Comparison of ENCODE assay signal across 10 cellular contexts in genomic region chr18:46411862-46412690, GRCh38.
A peak's percentile ranks its signal among the peaks of the same experiment; 100 is the strongest.
DNase-seq lines count a peak whose midpoint lies in the region; ATAC-seq, FAIRE-seq and TF ChIP-seq lines count a peak whose summit lies in the region.
"Had no signal": no experiment of that assay in that cellular context is flagged by ENCODE, and none has a peak within 500 bp of the region (broad histone marks: within the 10 kb centered on the region; RNA-seq: fewer than 3 reads in every experiment).

No MANE protein-coding gene starts in this region.

- ATAC-seq in GM21367 (IDR thresholded peaks at IDR 0.05; ENCODE audit: unreplicated experiment): no peak
- no peak for ATAC-seq in HG03469 (IDR thresholded peaks at IDR 0.05; ENCODE audit: unreplicated experiment)
- ATAC-seq in GM21723 (IDR thresholded peaks at IDR 0.05; ENCODE audit: unreplicated experiment): no peak
- ATAC-seq: effector memory CD8-positive, alpha-beta T cell had no signal

- H3K27me3 ChIP-seq in H1 (replicated peaks in 1 of 4; ENCODE audit: control insufficient read depth in 3 of 4, extremely low read depth in 1 of 4, insufficient read depth in 3 of 4, low read length in 3 of 4): no peaks in the 10 kb centered on the region; a peak in 2 of 7 replicates

- H3K14ac ChIP-seq in H1 (ENCODE audit: insufficient read length): no peak overlapping the region

- no peak overlapping the region for H3K4ac ChIP-seq in H1 (replicated peaks; ENCODE audit: insufficient read length, low read depth, low read length)

- H2BK12ac ChIP-seq in H1 (ENCODE audit: low read depth, low read length): peak overlapping the region; percentile 85; the same call in 1 of the 2 replicates

- H3K4me2 ChIP-seq in H1 (ENCODE audit: insufficient read depth in 1 of 2, low read depth in 2 of 2, low read length in 2 of 2): peak overlapping the region; percentile 21 to 40; a peak in 3 of 4 replicates

- peaks cover 19% of the 10 kb centered on the region for H3K36me3 Mint-ChIP-seq in nephron progenitor cell (ENCODE audit: low read depth)
- H3K36me3 Mint-ChIP-seq in activated CD4-positive, alpha-beta memory T cell treated with anti-CD3 and anti-CD28 coated beads for 36 hours: no peaks in the 10 kb centered on the region

- H2BK5ac ChIP-seq in H1 (ENCODE audit: low read depth, low read length): peak overlapping the region; percentile 72; the same call in 1 of the 2 replicates

- H4K8ac ChIP-seq in H1 (ENCODE audit: extremely low read depth, insufficient read depth, low read length): no peak overlapping the region

- TF ChIP-seq POLR2A in H1 (IDR thresholded peaks at IDR 0.05; ENCODE audit: control extremely low read depth in 1 of 2, low read depth in 2 of 2, low read length in 2 of 2): no peak

- no peaks in the 10 kb centered on the region for H3K9me3 ChIP-seq in H1 (ENCODE audit: insufficient read depth in 2 of 2, low read depth in 1 of 2, low read length in 1 of 2)

- TF ChIP-seq EP300 in H1 (IDR thresholded peaks at IDR 0.05; ENCODE audit: borderline replicate concordance in 1 of 2, low read depth in 2 of 2, low read length in 2 of 2): no peak

- H3K27ac Mint-ChIP-seq in nephron progenitor cell: peak overlapping the region; percentile 36
- no peak overlapping the region for H3K27ac Mint-ChIP-seq in activated CD4-positive, alpha-beta memory T cell treated with anti-CD3 and anti-CD28 coated beads for 36 hours

- H3K79me1 ChIP-seq in H1 (ENCODE audit: low read depth, low read length): no peaks in the 10 kb centered on the region

- H2AK5ac ChIP-seq in H1 (ENCODE audit: low read depth, low read length): no peak overlapping the region

- DNase-seq in DMS79 treated with DMSO at 0.1 percent for 48 hours (lab: John Stamatoyannopoulos, UW): peak; percentile 81
- peak; percentile 83 for DNase-seq in NCI-H2196 (lab: John Stamatoyannopoulos, UW; ENCODE audit: unreplicated experiment)
- no peak for DNase-seq in H1 (ENCODE audit: low read depth in 1 of 2, low spot score in 2 of 2)
- no peak for DNase-seq in nephron progenitor cell
- DNase-seq in activated CD4-positive, alpha-beta memory T cell treated with anti-CD3 and anti-CD28 coated beads for 36 hours: no peak
- DNase-seq: activated CD8-positive, alpha-beta memory T cell treated with anti-CD3 and anti-CD28 coated beads, Interleukin-2, amount 50 U/mL, for 4 hours; effector memory CD8-positive, alpha-beta T cell had no signal

- H2BK15ac ChIP-seq in H1 (ENCODE audit: low read length): peak overlapping the region; percentile 4

- no peak overlapping the region for H2BK120ac ChIP-seq in H1 (replicated peaks; ENCODE audit: low read depth, low read length)

- H3K23me2 ChIP-seq in H1 (ENCODE audit: low read depth, low read length): no peaks in the 10 kb centered on the region

- FAIRE-seq in H1 (lab: Jason Lieb, UNC): no peak

- intact Hi-C loops in activated CD4-positive, alpha-beta memory T cell treated with anti-CD3 and anti-CD28 coated beads for 36 hours (cut with micrococcal nuclease): no loop called here

- peaks cover 20 to 38% (median 26%) of the 10 kb centered on the region in 4 experiments for H3K4me1 ChIP-seq in H1 (replicated peaks in 1 of 4; ENCODE audit: control insufficient read depth in 3 of 4, insufficient read depth in 4 of 4, low read length in 3 of 4)

- H2BK20ac ChIP-seq in H1 (ENCODE audit: low read length): no peak overlapping the region; the same call in 1 of the 2 replicates

- no peaks in the 10 kb centered on the region for H3K9me3 Mint-ChIP-seq in nephron progenitor cell
- H3K9me3 Mint-ChIP-seq in activated CD4-positive, alpha-beta memory T cell treated with anti-CD3 and anti-CD28 coated beads for 36 hours: no peaks in the 10 kb centered on the region
- H3K9me3 Mint-ChIP-seq: effector memory CD8-positive, alpha-beta T cell had no signal

- H4K5ac ChIP-seq in H1 (ENCODE audit: insufficient read length, low read depth, low read length): no peak overlapping the region

- H3K4me3 Mint-ChIP-seq in nephron progenitor cell: no peak overlapping the region
- H3K4me3 Mint-ChIP-seq in activated CD4-positive, alpha-beta memory T cell treated with anti-CD3 and anti-CD28 coated beads for 36 hours: no peak overlapping the region
- H3K4me3 Mint-ChIP-seq: effector memory CD8-positive, alpha-beta T cell had no signal

- POLR2A ChIA-PET in H1 (lab: Charles Lee; ENCODE audit: partially characterized antibody): interaction anchor here (0.9 to 1.3 kb wide), 4 partner anchors 16 to 76 kb away, joined by 3 read pairs; no protein-coding TSS in a partner anchor
- POLR2A ChIA-PET in activated CD4-positive, alpha-beta memory T cell treated with anti-CD3 and anti-CD28 coated beads for 36 hours (lab: Charles Lee): no interaction called here

- H3K18ac ChIP-seq in H1 (ENCODE audit: extremely low read depth, low read length): 0 out of 2 replicates have a peak overlapping the region, but pooled peaks have one; percentile 35

- H3K4me3 ChIP-seq in H1 (ENCODE audit: extremely low read depth in 1 of 4, insufficient read depth in 2 of 4, low read depth in 3 of 4, low read length in 4 of 4): no peak overlapping the region; a peak in 1 of 8 replicates

- H3K27ac ChIP-seq in H1 (ENCODE audit: low read depth, low read length): no peak overlapping the region

- peaks cover 68% of the 10 kb centered on the region for H3K4me1 Mint-ChIP-seq in nephron progenitor cell
- no peaks in the 10 kb centered on the region for H3K4me1 Mint-ChIP-seq in activated CD4-positive, alpha-beta memory T cell treated with anti-CD3 and anti-CD28 coated beads for 36 hours (ENCODE audit: low read depth)

- H4K20me1 ChIP-seq in H1 (replicated peaks in 1 of 2; ENCODE audit: control insufficient read depth in 1 of 2, insufficient read depth in 2 of 2, low read length in 2 of 2): peaks cover 0 to 2% of the 10 kb centered on the region in 2 experiments

- no peaks in the 10 kb centered on the region for H3K27me3 Mint-ChIP-seq in nephron progenitor cell (ENCODE audit: low read depth, poor library complexity)
- no peaks in the 10 kb centered on the region for H3K27me3 Mint-ChIP-seq in activated CD4-positive, alpha-beta memory T cell treated with anti-CD3 and anti-CD28 coated beads for 36 hours

- no peak for TF ChIP-seq RAD21 in H1 (IDR thresholded peaks at IDR 0.05 in 1 of 2, conservative IDR thresholded peaks at IDR 0.05 in 1 of 2; ENCODE audit: low read depth in 2 of 2, low read length in 2 of 2)

- no peaks in the 10 kb centered on the region for H3K79me2 ChIP-seq in H1 (ENCODE audit: control insufficient read depth in 1 of 2, insufficient read depth in 2 of 2, low read length in 2 of 2)

- H3K9ac ChIP-seq in H1 (replicated peaks in 1 of 4; ENCODE audit: extremely low read depth in 1 of 4, low read depth in 3 of 4, low read length in 3 of 4): no peak overlapping the region

- 63% methylated on average over 6 of the region's 6 CpGs; no CpG with 5 or more reads in 1 of the 2 experiments for WGBS in H1 (ENCODE audit: extremely low coverage in 1 of 2, insufficient coverage in 1 of 2, insufficient read length in 1 of 2, insufficient replicate concordance in 2 of 2, low coverage in 1 of 2, low lambda C conversion rate in 2 of 2, missing lambda C conversion rate in 1 of 2), 2 experiments

- CTCF ChIA-PET in H1 (lab: Charles Lee; ENCODE audit: partially characterized antibody): interaction anchor here (1.0 to 13.1 kb wide), 15 partner anchors 8 to 131 kb away, joined by 3 to 150 read pairs (median 5); no protein-coding TSS in a partner anchor
- CTCF ChIA-PET in activated CD4-positive, alpha-beta memory T cell treated with anti-CD3 and anti-CD28 coated beads for 36 hours (lab: Charles Lee): no interaction called here

- no peak overlapping the region for H3K23ac ChIP-seq in H1 (ENCODE audit: insufficient read length)

- TF ChIP-seq CTCF in H1 (IDR thresholded peaks at IDR 0.05; ENCODE audit: control extremely low read depth in 1 of 3, insufficient read depth in 1 of 3, low read depth in 1 of 3, low read length in 3 of 3): no peak
- TF ChIP-seq CTCF in nephron progenitor cell (IDR thresholded peaks at IDR 0.05): no peak

- no peaks in the 10 kb centered on the region for H3K36me3 ChIP-seq in H1 (ENCODE audit: control insufficient read depth in 2 of 4, insufficient read depth in 4 of 4, low read length in 3 of 4)

- H4K91ac ChIP-seq in H1 (replicated peaks; ENCODE audit: insufficient read length, low read length): peak overlapping the region; percentile 35

- H2AFZ ChIP-seq in H1 (ENCODE audit: low read length): no peak overlapping the region

- H3K56ac ChIP-seq in H1 (replicated peaks; ENCODE audit: insufficient read length, low read depth, low read length): no peak overlapping the region

TF ChIP-seq in H1, 55 proteins besides CTCF, POLR2A, EP300 and RAD21:
- no peak for TF ChIP-seq SRF (IDR thresholded peaks at IDR 0.05; ENCODE audit: low read depth, low read length)
- no peak for TF ChIP-seq SAP30 (IDR thresholded peaks at IDR 0.05; ENCODE audit: insufficient read depth, insufficient replicate concordance, low read length)
- no peak for TF ChIP-seq TCF12 (IDR thresholded peaks at IDR 0.05; ENCODE audit: low read depth, low read length)
- no peak for TF ChIP-seq KDM4A (IDR thresholded peaks at IDR 0.05; ENCODE audit: low read depth, low read length, severe bottlenecking)
- no peak for TF ChIP-seq BACH1 (IDR thresholded peaks at IDR 0.05; ENCODE audit: low read length)
- no peak for TF ChIP-seq RNF2 (IDR thresholded peaks at IDR 0.05; ENCODE audit: borderline replicate concordance, low read depth, low read length, missing control alignments, poor library complexity, severe bottlenecking)
- TF ChIP-seq TBP (IDR thresholded peaks at IDR 0.05; ENCODE audit: low read depth, low read length): no peak
- TF ChIP-seq CREB1 (IDR thresholded peaks at IDR 0.05): no peak
- no peak for TF ChIP-seq SP2 (IDR thresholded peaks at IDR 0.05; ENCODE audit: low read length)
- no peak for TF ChIP-seq CHD2 (IDR thresholded peaks at IDR 0.05; ENCODE audit: low read length)
- no peak for TF ChIP-seq POU5F1 (IDR thresholded peaks at IDR 0.05; ENCODE audit: low read depth, low read length)
- TF ChIP-seq TEAD4 (IDR thresholded peaks at IDR 0.05; ENCODE audit: low read depth, low read length): no peak
- no peak for TF ChIP-seq BRCA1 (IDR thresholded peaks at IDR 0.05; ENCODE audit: low read depth, low read length)
- no peak for TF ChIP-seq HDAC2 (IDR thresholded peaks at IDR 0.05; ENCODE audit: borderline replicate concordance in 1 of 2, low read depth in 2 of 2, low read length in 2 of 2)

Comparison
In these comparisons a context has a peak if more than half of its experiments do, and no peak if none do; other contexts are left out.
1. DNase-seq: peak in DMS79 treated with DMSO at 0.1 percent for 48 hours (single experiment) and NCI-H2196 (single experiment); none in H1 (0 of 2), nephron progenitor cell (single experiment) and activated CD4-positive, alpha-beta memory T cell treated with anti-CD3 and anti-CD28 coated beads for 36 hours (single experiment).